13 cellular contexts compared by ENCODE assay signal in the genomic region with DNA sequence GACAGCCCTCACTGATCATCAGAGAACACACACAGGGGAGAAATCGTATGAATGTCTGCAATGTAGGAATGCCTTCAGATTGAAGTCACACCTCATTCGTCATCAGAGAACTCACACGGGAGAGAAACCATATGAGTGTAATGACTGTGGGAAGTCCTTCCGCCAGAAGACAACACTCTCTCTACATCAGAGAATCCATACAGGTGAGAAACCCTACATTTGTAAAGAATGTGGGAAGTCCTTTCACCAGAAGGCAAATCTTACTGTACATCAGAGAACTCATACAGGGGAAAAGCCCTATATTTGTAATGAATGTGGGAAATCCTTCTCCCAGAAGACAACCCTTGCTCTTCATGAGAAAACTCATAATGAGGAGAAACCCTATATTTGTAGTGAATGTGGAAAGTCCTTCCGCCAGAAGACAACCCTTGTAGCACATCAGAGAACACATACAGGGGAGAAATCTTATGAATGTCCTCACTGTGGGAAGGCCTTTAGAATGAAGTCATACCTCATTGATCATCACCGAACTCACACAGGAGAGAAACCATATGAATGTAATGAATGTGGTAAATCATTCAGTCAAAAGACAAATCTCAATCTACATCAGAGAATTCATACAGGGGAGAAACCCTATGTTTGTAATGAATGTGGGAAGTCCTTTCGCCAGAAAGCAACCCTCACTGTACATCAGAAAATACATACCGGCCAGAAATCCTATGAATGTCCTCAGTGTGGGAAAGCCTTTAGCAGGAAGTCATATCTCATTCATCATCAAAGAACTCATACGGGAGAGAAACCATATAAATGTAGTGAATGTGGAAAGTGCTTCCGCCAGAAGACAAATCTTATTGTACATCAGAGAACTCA. TPM values are rescaled to one million over a fixed set of nuclear protein-coding genes. Genes with fewer than 3 reads are reported as not detected.
DNase-seq lines count a peak whose midpoint lies in the region; ATAC-seq and TF ChIP-seq lines count a peak whose summit lies in the region.
"Had no signal": no experiment of that assay in that cellular context is flagged by ENCODE, and none has a peak within 500 bp of the region (broad histone marks: within the 10 kb centered on the region; RNA-seq: fewer than 3 reads in every experiment).

No MANE protein-coding gene starts in this region.

- TF ChIP-seq POLR2A in HCT116 (IDR thresholded peaks at IDR 0.05; ENCODE audit: borderline replicate concordance, extremely low read depth, insufficient read depth, insufficient read length): no peak

- ATAC-seq in CD8-positive, alpha-beta T cell: no peak
- ATAC-seq in HCT116: no peak

- no peaks in the 10 kb centered on the region for H3K9me2 ChIP-seq in HCT116 (ENCODE audit: insufficient read depth)

- no peaks in the 10 kb centered on the region for H3K4me1 ChIP-seq in CD8-positive, alpha-beta T cell (ENCODE audit: insufficient read depth, low read length)
- H3K4me1 ChIP-seq in HCT116 (ENCODE audit: control insufficient read depth in 1 of 2, insufficient read depth in 2 of 2, low read length in 2 of 2): no peaks in the 10 kb centered on the region
- H3K4me1 ChIP-seq in mammary epithelial cell (ENCODE audit: insufficient read depth, low read length): no peaks in the 10 kb centered on the region
- H3K4me1 ChIP-seq: esophagus squamous epithelium, suprapubic skin had no signal

- DNase-seq in CD8-positive, alpha-beta T cell: no peak
- DNase-seq in HCT116 (ENCODE audit: low read depth, low spot score) (no peak), mammary epithelial cell (peak; percentile 16), lung microvascular endothelial cell (ENCODE audit: low read depth in 2 of 2) (peak; percentile 3), type B pancreatic cell (ENCODE audit: extremely low spot score, unreplicated experiment) (no peak), glomerular visceral epithelial cell (ENCODE audit: extremely low spot score) (no peak), midbrain (lab: John Stamatoyannopoulos, UW) (no peak)
- no peak for DNase-seq in activated CD4-positive, alpha-beta memory T cell treated with anti-CD3 and anti-CD28 coated beads, Interleukin-2, amount 10 ng/mL, durations not matched to agents 7 days and 5 days
- DNase-seq: CD4-positive, alpha-beta T cell; esophagus squamous epithelium; SW 1271 had no signal

- BruUV-seq in HCT116 (replicated peaks; lab: Mats Ljungman, UMichigan) (no TSS peak), mammary epithelial cell (replicated peaks; lab: Mats Ljungman, UMichigan) (no TSS peak)

- no peak overlapping the region for H3K9ac ChIP-seq in HCT116 (ENCODE audit: low read length)
- H3K9ac ChIP-seq in mammary epithelial cell (ENCODE audit: insufficient read depth, low read length): no peak overlapping the region

- H4K20me1 ChIP-seq in HCT116 (ENCODE audit: insufficient read depth) (no peaks in the 10 kb centered on the region), mammary epithelial cell (ENCODE audit: insufficient read depth, low read length) (no peaks in the 10 kb centered on the region)

- POLR2A ChIA-PET in CD8-positive, alpha-beta T cell (lab: Charles Lee): no interaction called here
- POLR2A ChIA-PET in HCT116 (lab: Charles Lee): no interaction called here
- POLR2A ChIA-PET in activated CD4-positive, alpha-beta memory T cell treated with anti-CD3 and anti-CD28 coated beads, Interleukin-2, amount 10 ng/mL, durations not matched to agents 7 days and 5 days (lab: Charles Lee): no interaction called here

- no peaks in the 10 kb centered on the region for H3K4me1 Mint-ChIP-seq in CD8-positive, alpha-beta T cell (ENCODE audit: low read depth)
- H3K4me1 Mint-ChIP-seq in activated CD4-positive, alpha-beta memory T cell treated with anti-CD3 and anti-CD28 coated beads, Interleukin-2, amount 10 ng/mL, durations not matched to agents 7 days and 5 days: no peaks in the 10 kb centered on the region
- no peaks in the 10 kb centered on the region for H3K4me1 Mint-ChIP-seq in type B pancreatic cell (ENCODE audit: unreplicated experiment)
- H3K4me1 Mint-ChIP-seq: nephron had no signal

- H2AFZ ChIP-seq in HCT116 (ENCODE audit: low read depth, low read length, poor library complexity, severe bottlenecking) (no peak overlapping the region), mammary epithelial cell (ENCODE audit: low read depth, low read length) (no peak overlapping the region)

- TF ChIP-seq RAD21 in HCT116 (IDR thresholded peaks at IDR 0.05; ENCODE audit: low read depth): no peak

- H3K36me3 ChIP-seq in CD8-positive, alpha-beta T cell (ENCODE audit: insufficient read depth, low read length): peaks cover 39% of the 10 kb centered on the region
- H3K36me3 ChIP-seq in HCT116 (ENCODE audit: control insufficient read depth in 1 of 2, insufficient read depth in 2 of 2, low read length in 2 of 2): peaks cover 10 to 50% of the 10 kb centered on the region in 2 experiments
- peaks cover 17% of the 10 kb centered on the region for H3K36me3 ChIP-seq in mammary epithelial cell (ENCODE audit: insufficient read depth, low read length)

- H3K27me3 ChIP-seq in CD8-positive, alpha-beta T cell (ENCODE audit: insufficient read depth, low read length): no peaks in the 10 kb centered on the region
- H3K27me3 ChIP-seq in HCT116 (ENCODE audit: insufficient read depth, low read length): no peaks in the 10 kb centered on the region
- no peaks in the 10 kb centered on the region for H3K27me3 ChIP-seq in mammary epithelial cell (ENCODE audit: insufficient read depth, low read length)
- H3K27me3 ChIP-seq: esophagus squamous epithelium, suprapubic skin had no signal

- no peak overlapping the region for H3K4me2 ChIP-seq in HCT116 (ENCODE audit: low read length)
- no peak overlapping the region for H3K4me2 ChIP-seq in mammary epithelial cell (ENCODE audit: insufficient read depth, low read depth, low read length)

- H3K27me3 Mint-ChIP-seq in CD8-positive, alpha-beta T cell (ENCODE audit: low read depth): no peaks in the 10 kb centered on the region
- H3K27me3 Mint-ChIP-seq in activated CD4-positive, alpha-beta memory T cell treated with anti-CD3 and anti-CD28 coated beads, Interleukin-2, amount 10 ng/mL, durations not matched to agents 7 days and 5 days: no peaks in the 10 kb centered on the region
- no peaks in the 10 kb centered on the region for H3K27me3 Mint-ChIP-seq in type B pancreatic cell
- H3K27me3 Mint-ChIP-seq: CD4-positive, alpha-beta T cell had no signal

- H3K27ac Mint-ChIP-seq in CD8-positive, alpha-beta T cell: no peak overlapping the region
- H3K27ac Mint-ChIP-seq in activated CD4-positive, alpha-beta memory T cell treated with anti-CD3 and anti-CD28 coated beads, Interleukin-2, amount 10 ng/mL, durations not matched to agents 7 days and 5 days: no peak overlapping the region
- no peak overlapping the region for H3K27ac Mint-ChIP-seq in type B pancreatic cell
- H3K27ac Mint-ChIP-seq: CD4-positive, alpha-beta T cell; nephron had no signal

- H3K36me3 Mint-ChIP-seq in CD8-positive, alpha-beta T cell: peaks cover 68% of the 10 kb centered on the region
- peaks cover 64% of the 10 kb centered on the region for H3K36me3 Mint-ChIP-seq in activated CD4-positive, alpha-beta memory T cell treated with anti-CD3 and anti-CD28 coated beads, Interleukin-2, amount 10 ng/mL, durations not matched to agents 7 days and 5 days (ENCODE audit: low read depth)
- peaks cover 66% of the 10 kb centered on the region for H3K36me3 Mint-ChIP-seq in type B pancreatic cell

- peaks cover 49% of the 10 kb centered on the region for H3K9me3 ChIP-seq in CD8-positive, alpha-beta T cell (ENCODE audit: low read length)
- H3K9me3 ChIP-seq in HCT116 (ENCODE audit: control insufficient read depth in 1 of 2, insufficient read depth in 1 of 2, low read depth in 1 of 2, low read length in 2 of 2) (peaks cover 43 to 47% of the 10 kb centered on the region in 2 experiments; a peak in 3 of 4 replicates), mammary epithelial cell (replicated peaks; ENCODE audit: insufficient read depth, low read length) (peaks cover 68% of the 10 kb centered on the region)

- RAD21 ChIA-PET in HCT116 (lab: Charles Lee; ENCODE audit: low non-redundant PET in 1 of 2, low total read pairs in 2 of 2, uncharacterized antibody in 2 of 2, unreplicated experiment in 2 of 2): no interaction called here

- no peak for TF ChIP-seq CTCF in CD8-positive, alpha-beta T cell (IDR thresholded peaks at IDR 0.05)
- TF ChIP-seq CTCF in HCT116 (IDR thresholded peaks at IDR 0.05 in 2 of 3, conservative IDR thresholded peaks at IDR 0.05 in 1 of 3; ENCODE audit: borderline replicate concordance in 1 of 3, insufficient read depth in 1 of 3, low read depth in 2 of 3, low read length in 2 of 3) (no peak), mammary epithelial cell (conservative IDR thresholded peaks at IDR 0.05 in 1 of 2, IDR thresholded peaks at IDR 0.05 in 1 of 2; ENCODE audit: extremely low read depth in 1 of 2, insufficient read depth in 1 of 2, low read depth in 1 of 2, low read length in 2 of 2) (no peak), type B pancreatic cell (conservative IDR thresholded peaks at IDR 0.05) (no peak)

- dilution Hi-C loops in mammary epithelial cell (cut with HindIII; ENCODE audit: low sequenced_read_pairs): no loop called here

- H3K79me2 ChIP-seq in HCT116 (ENCODE audit: insufficient read depth, low read length) (no peaks in the 10 kb centered on the region), mammary epithelial cell (ENCODE audit: insufficient read depth, low read length) (no peaks in the 10 kb centered on the region)

- 96% methylated on average over 9 of the region's 10 CpGs for WGBS in mammary epithelial cell (ENCODE audit: low coverage, missing lambda C conversion rate)

- H3K4me3 ChIP-seq in CD8-positive, alpha-beta T cell (ENCODE audit: low read depth, low read length): peak overlapping the region; percentile 1
- H3K4me3 ChIP-seq in HCT116 (replicated peaks in 1 of 2; ENCODE audit: low read depth in 1 of 2, low read length in 2 of 2) (no peak overlapping the region), mammary epithelial cell (replicated peaks in 1 of 3; ENCODE audit: insufficient read depth in 1 of 3, low read depth in 2 of 3, low read length in 3 of 3) (no peak overlapping the region)
- H3K4me3 ChIP-seq: suprapubic skin had no signal

- intact Hi-C loops in CD8-positive, alpha-beta T cell (cut with DNase I, micrococcal nuclease): no loop called here
- intact Hi-C loops in HCT116 (cut with micrococcal nuclease): no loop called here
- intact Hi-C loops in mammary epithelial cell (cut with micrococcal nuclease): no loop called here

- H3K27ac ChIP-seq in CD8-positive, alpha-beta T cell (ENCODE audit: low read depth, low read length): no peak overlapping the region
- H3K27ac ChIP-seq in HCT116 (ENCODE audit: low read depth, low read length): no peak overlapping the region
- H3K27ac ChIP-seq in mammary epithelial cell (ENCODE audit: insufficient read depth, low read depth, low read length): no peak overlapping the region
- H3K27ac ChIP-seq: esophagus squamous epithelium, suprapubic skin had no signal

- CTCF ChIA-PET in CD8-positive, alpha-beta T cell (lab: Charles Lee): no interaction called here
- CTCF ChIA-PET in HCT116 (lab: Charles Lee) (no interaction called here), mammary epithelial cell (lab: Charles Lee; ENCODE audit: low non-redundant PET) (no interaction called here)
- CTCF ChIA-PET in activated CD4-positive, alpha-beta memory T cell treated with anti-CD3 and anti-CD28 coated beads, Interleukin-2, amount 10 ng/mL, durations not matched to agents 7 days and 5 days (lab: Charles Lee): no interaction called here

- no peak overlapping the region for H3K4me3 Mint-ChIP-seq in CD8-positive, alpha-beta T cell
- H3K4me3 Mint-ChIP-seq in activated CD4-positive, alpha-beta memory T cell treated with anti-CD3 and anti-CD28 coated beads, Interleukin-2, amount 10 ng/mL, durations not matched to agents 7 days and 5 days: no peak overlapping the region
- H3K4me3 Mint-ChIP-seq in type B pancreatic cell: no peak overlapping the region
- H3K4me3 Mint-ChIP-seq: CD4-positive, alpha-beta T cell; nephron had no signal

- in situ Hi-C loops in mammary epithelial cell (cut with MboI; ENCODE audit: low sequenced_read_pairs in 2 of 2): no loop called here

- H3K9me3 Mint-ChIP-seq in CD8-positive, alpha-beta T cell: peaks cover 46% of the 10 kb centered on the region
- peaks cover 49% of the 10 kb centered on the region for H3K9me3 Mint-ChIP-seq in activated CD4-positive, alpha-beta memory T cell treated with anti-CD3 and anti-CD28 coated beads, Interleukin-2, amount 10 ng/mL, durations not matched to agents 7 days and 5 days
- H3K9me3 Mint-ChIP-seq in type B pancreatic cell: peaks cover 37% of the 10 kb centered on the region

RNA-seq across cellular contexts. Expression of gene ZNF567, which starts 32.5 kb away (rescaled TPM):
- total RNA-seq in CD8-positive, alpha-beta T cell: 10 to 100 TPM; 10.7 to 11.1 TPM
- total RNA-seq in HCT116 (2021; ENCODE audit: unreplicated experiment) (5.6 TPM), mammary epithelial cell (1 to 10 TPM; 7.3 to 7.5 TPM), lung microvascular endothelial cell (3.7 and 5.0 TPM in 2 replicates), type B pancreatic cell (ENCODE audit: low replicate concordance) (10.4 and 12.3 TPM in 2 replicates)
- polyA plus RNA-seq in HCT116 (2012): 2.8 and 3.2 TPM in 2 replicates
- polyA plus RNA-seq in mammary epithelial cell: 3.8 TPM
- not detected for polyA minus RNA-seq in mammary epithelial cell
- total RNA-seq in activated CD4-positive, alpha-beta memory T cell treated with anti-CD3 and anti-CD28 coated beads, Interleukin-2, amount 10 ng/mL, durations not matched to agents 7 days and 5 days: 10 to 100 TPM in 1 of 2 experiments, 1 to 10 TPM in 1; 9.8 to 11.2 TPM

RNA-seq across cellular contexts. Expression of gene ZNF850, which starts 52.7 kb away (rescaled TPM):
- 1 to 10 TPM; 1.5 to 2.7 TPM for total RNA-seq in CD8-positive, alpha-beta T cell
- total RNA-seq in HCT116 (2021; ENCODE audit: unreplicated experiment): 1.4 TPM
- 0.22 and 0.39 TPM in 2 replicates for polyA plus RNA-seq in HCT116 (2012)
- 1 to 10 TPM; 1.6 to 2.2 TPM for total RNA-seq in mammary epithelial cell
- polyA plus RNA-seq in mammary epithelial cell: 0.97 TPM
- polyA minus RNA-seq in mammary epithelial cell: not detected
- 2.4 and 3.0 TPM in 2 replicates for total RNA-seq in lung microvascular endothelial cell
- total RNA-seq in activated CD4-positive, alpha-beta memory T cell treated with anti-CD3 and anti-CD28 coated beads, Interleukin-2, amount 10 ng/mL, durations not matched to agents 7 days and 5 days: 1 to 10 TPM; 5.0 to 6.0 TPM
- 10.4 and 11.3 TPM in 2 replicates for total RNA-seq in type B pancreatic cell (ENCODE audit: low replicate concordance)

RNA-seq across cellular contexts. Expression of gene ZNF461, which starts 53.3 kb away (rescaled TPM):
- total RNA-seq in CD8-positive, alpha-beta T cell: 10 to 100 TPM; 12.1 to 17.2 TPM
- total RNA-seq in HCT116 (2021; ENCODE audit: unreplicated experiment): 0.34 TPM
- polyA plus RNA-seq in HCT116 (2012): 0.21 and 0.22 TPM in 2 replicates
- total RNA-seq in mammary epithelial cell: 1 to 10 TPM; 5.6 to 8.8 TPM
- polyA plus RNA-seq in mammary epithelial cell: 1.2 TPM
- polyA minus RNA-seq in mammary epithelial cell: 19.0 TPM
- total RNA-seq in lung microvascular endothelial cell: 5.2 and 9.1 TPM in 2 replicates
- 1 to 10 TPM; 8.4 to 8.9 TPM for total RNA-seq in activated CD4-positive, alpha-beta memory T cell treated with anti-CD3 and anti-CD28 coated beads, Interleukin-2, amount 10 ng/mL, durations not matched to agents 7 days and 5 days
- total RNA-seq in type B pancreatic cell (ENCODE audit: low replicate concordance): 9.8 and 11.3 TPM in 2 replicates

Comparison
In these comparisons a context has a peak if more than half of its experiments do, and no peak if none do; other contexts are left out.
1. DNase-seq: peak in mammary epithelial cell (single experiment) and lung microvascular endothelial cell (2 of 2); none in CD8-positive, alpha-beta T cell (0 of 7), HCT116 (single experiment), activated CD4-positive, alpha-beta memory T cell treated with anti-CD3 and anti-CD28 coated beads, Interleukin-2, amount 10 ng/mL, durations not matched to agents 7 days and 5 days (single experiment), type B pancreatic cell (single experiment), glomerular visceral epithelial cell (single experiment) and midbrain (single experiment).